ENCODE assay signal across 1 cellular context in the genomic region with DNA sequence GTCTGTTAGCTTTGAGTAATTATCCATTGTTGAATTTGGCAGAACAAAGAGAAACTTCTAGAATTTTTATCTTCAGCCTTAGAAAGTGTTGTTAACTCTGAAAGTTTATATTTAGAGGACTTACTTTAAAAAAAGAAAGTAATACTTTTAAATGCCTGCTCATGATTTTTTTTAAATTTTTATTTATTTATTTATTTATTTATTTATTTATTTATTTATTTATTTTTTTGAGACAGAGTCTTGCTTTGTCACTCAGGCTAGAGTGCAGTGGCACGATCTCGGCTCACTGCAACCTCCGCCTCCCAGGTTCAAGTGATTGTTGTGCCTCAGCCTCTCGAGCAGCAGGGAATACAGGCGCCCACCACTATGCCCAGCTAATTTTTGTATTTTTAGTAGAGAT. TPM values are rescaled to one million over a fixed set of nuclear protein-coding genes. Genes with fewer than 3 reads are reported as not detected.
"Had no signal": no experiment of that assay in that cellular context is flagged by ENCODE, and none has a peak within 500 bp of the region (broad histone marks: within the 10 kb centered on the region; RNA-seq: fewer than 3 reads in every experiment).

No MANE protein-coding gene starts in this region.

RNA-seq across cellular contexts. Expression of a gene that starts 54.8 kb away (rescaled TPM):
- total RNA-seq: OCI-LY7 had no signal
